ENCODE assay signal across 1 cellular context in genomic region chrX:151359341-151359740, GRCh38.
TF ChIP-seq lines count a peak whose summit lies in the region.

No MANE protein-coding gene starts in this region.

TF ChIP-seq in WTC11, 78 proteins besides CTCF, POLR2A, EP300 and RAD21 (continued from another document):
- TF ChIP-seq STAT6 (CRISPR knock-in tag; conservative IDR thresholded peaks at IDR 0.05; ENCODE audit: low read depth) = no peak
TF ChIP-seq in WTC11: peak in this region for 0.
